In genomic region chrX:31170792-31171191, GRCh38 we compare ENCODE assay signal across 32 cellular contexts.
"Had no signal": no experiment of that assay in that cellular context is flagged by ENCODE, and none has a peak within 500 bp of the region (broad histone marks: within the 10 kb centered on the region; RNA-seq: fewer than 3 reads in every experiment).

No MANE protein-coding gene starts in this region.

- H3K4me3 Mint-ChIP-seq: activated CD4-positive, alpha-beta memory T cell treated with anti-CD3 and anti-CD28 coated beads, Interleukin-2, amount 10 ng/mL, durations not matched to agents 7 days and 5 days; activated CD4-positive, alpha-beta T cell treated with anti-CD3 and anti-CD28 coated beads, Interleukin-2, amount 10 ng/mL, durations not matched to agents 7 days and 5 days; activated naive CD8-positive, alpha-beta T cell; activated T-cell treated with anti-CD3 and anti-CD28 coated beads, Interleukin-2, amount 50 U/mL, for 24 hours; activated T-helper 17 cell treated with anti-CD3 and anti-CD28 coated beads, Interleukin-2, amount 50 U/mL, for 72 hours; brain had no signal

- ATAC-seq: activated T-helper 17 cell treated with anti-CD3 and anti-CD28 coated beads, Interleukin-2, amount 50 U/mL, for 72 hours; foreskin keratinocyte; gastrocnemius medialis; heart left ventricle had no signal

- H3K9me3 Mint-ChIP-seq: activated CD4-positive, alpha-beta memory T cell treated with anti-CD3 and anti-CD28 coated beads, Interleukin-2, amount 10 ng/mL, durations not matched to agents 7 days and 5 days; activated CD4-positive, alpha-beta T cell treated with anti-CD3 and anti-CD28 coated beads, Interleukin-2, amount 10 ng/mL, durations not matched to agents 7 days and 5 days; activated T-cell treated with anti-CD3 and anti-CD28 coated beads, Interleukin-2, amount 50 U/mL, for 24 hours; activated T-helper 17 cell treated with anti-CD3 and anti-CD28 coated beads, Interleukin-2, amount 50 U/mL, for 72 hours; brain had no signal

- FAIRE-seq: endometrium, endothelial cell of umbilical vein had no signal

- DNase-seq: activated CD4-positive, alpha-beta memory T cell treated with anti-CD3 and anti-CD28 coated beads, Interleukin-2, amount 10 ng/mL, durations not matched to agents 7 days and 5 days; activated CD4-positive, alpha-beta T cell treated with anti-CD3 and anti-CD28 coated beads for 1 hour; activated CD4-positive, alpha-beta T cell treated with anti-CD3 and anti-CD28 coated beads for 4 hours; activated CD4-positive, alpha-beta T cell treated with anti-CD3 and anti-CD28 coated beads, Interleukin-2, amount 10 ng/mL, durations not matched to agents 7 days and 5 days; activated CD4-positive, alpha-beta T cell treated with anti-CD3 and anti-CD28 coated beads, Interleukin-2, amount 50 U/mL, for 4 hours; activated CD8-positive, alpha-beta memory T cell treated with anti-CD3 and anti-CD28 coated beads, Interleukin-2, amount 50 U/mL, for 48 hours; activated effector memory CD4-positive, alpha-beta T cell treated with Interleukin-2 at 50 U/mL for 16 hours; activated gamma-delta T cell treated with Interleukin-2 at 50 U/mL for 16 hours; activated naive CD4-positive, alpha-beta T cell treated with anti-CD3 and anti-CD28 coated beads, Interleukin-2, amount 50 U/mL, for 16 hours; activated naive CD4-positive, alpha-beta T cell treated with Interleukin-2 at 50 U/mL for 16 hours; activated T-cell treated with anti-CD3 and anti-CD28 coated beads for 4 hours; activated T-cell treated with anti-CD3 and anti-CD28 coated beads, Interleukin-2, amount 50 U/mL, for 24 hours; amygdala; aorta; central memory CD4-positive, alpha-beta T cell; cerebellar nuclear complex; colonic mucosa; effector CD8-positive, alpha-beta T cell; foreskin keratinocyte; gastrocnemius medialis; glutamatergic neuron; heart left ventricle; T-helper 2 cell had no signal

- H3K36me3 Mint-ChIP-seq: activated naive CD8-positive, alpha-beta T cell had no signal

- H3K27me3 Mint-ChIP-seq: activated CD4-positive, alpha-beta memory T cell treated with anti-CD3 and anti-CD28 coated beads, Interleukin-2, amount 10 ng/mL, durations not matched to agents 7 days and 5 days; activated CD4-positive, alpha-beta T cell treated with anti-CD3 and anti-CD28 coated beads, Interleukin-2, amount 10 ng/mL, durations not matched to agents 7 days and 5 days; activated naive CD8-positive, alpha-beta T cell had no signal

- H3K27ac Mint-ChIP-seq: activated CD4-positive, alpha-beta memory T cell treated with anti-CD3 and anti-CD28 coated beads, Interleukin-2, amount 10 ng/mL, durations not matched to agents 7 days and 5 days; activated CD4-positive, alpha-beta T cell treated with anti-CD3 and anti-CD28 coated beads, Interleukin-2, amount 10 ng/mL, durations not matched to agents 7 days and 5 days; activated naive CD8-positive, alpha-beta T cell; activated T-cell treated with anti-CD3 and anti-CD28 coated beads, Interleukin-2, amount 50 U/mL, for 24 hours; activated T-helper 17 cell treated with anti-CD3 and anti-CD28 coated beads, Interleukin-2, amount 50 U/mL, for 72 hours; brain had no signal

- H3K27ac ChIP-seq: breast epithelium, cardiac muscle cell, colonic mucosa, epithelial cell of prostate, esophagus muscularis mucosa, foreskin keratinocyte, gastrocnemius medialis, heart left ventricle had no signal

- H3K4me1 Mint-ChIP-seq: activated CD4-positive, alpha-beta memory T cell treated with anti-CD3 and anti-CD28 coated beads, Interleukin-2, amount 10 ng/mL, durations not matched to agents 7 days and 5 days; activated CD4-positive, alpha-beta T cell treated with anti-CD3 and anti-CD28 coated beads, Interleukin-2, amount 10 ng/mL, durations not matched to agents 7 days and 5 days; activated T-helper 17 cell treated with anti-CD3 and anti-CD28 coated beads, Interleukin-2, amount 50 U/mL, for 72 hours; brain had no signal
